Comparison of ENCODE assay signal across 1 cellular context in the genomic region with DNA sequence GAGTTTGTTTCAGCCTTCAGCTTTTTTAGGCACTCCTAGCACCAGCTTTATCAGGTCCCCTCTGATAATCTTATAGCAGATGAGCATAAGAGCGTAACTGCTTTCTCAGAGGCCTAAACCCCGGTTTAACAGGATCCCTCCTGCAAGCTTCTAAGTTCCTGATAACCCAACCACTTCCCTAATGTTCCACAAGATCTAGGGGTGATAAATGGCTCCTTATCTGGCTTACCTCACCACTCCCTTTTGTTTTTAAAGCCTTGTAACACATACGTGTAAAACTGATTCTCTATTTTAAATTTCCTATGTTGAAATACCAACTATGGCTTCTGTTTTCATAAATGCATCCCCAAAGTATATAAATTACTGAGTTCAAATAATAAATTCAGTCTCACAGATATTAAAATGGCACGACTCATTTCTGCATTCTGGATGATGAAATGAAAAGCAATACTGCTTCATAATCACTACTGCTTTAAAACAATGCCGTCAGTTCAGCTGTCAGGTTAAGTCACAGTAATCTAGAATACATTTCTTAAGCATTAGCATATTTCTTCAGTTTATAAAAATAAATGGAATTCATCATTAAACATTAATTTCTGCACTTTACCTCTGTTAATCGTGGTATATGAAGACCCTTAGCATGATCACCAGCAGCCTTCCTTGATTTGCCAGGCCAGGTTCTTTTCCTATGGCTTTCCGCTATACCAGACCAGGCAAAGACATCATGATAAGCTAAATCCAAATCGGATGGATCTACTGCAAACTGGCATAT.
TF ChIP-seq lines count a peak whose summit lies in the region.

No MANE protein-coding gene starts in this region.

TF ChIP-seq in GM23338, 12 proteins besides CTCF, POLR2A, EP300 and RAD21:
- no peak for TF ChIP-seq JUNB (IDR thresholded peaks at IDR 0.05; ENCODE audit: unreplicated experiment)
- no peak for TF ChIP-seq ZNF114 (CRISPR knock-in tag; IDR thresholded peaks at IDR 0.05)
- no peak for TF ChIP-seq ZNF462 (CRISPR knock-in tag; IDR thresholded peaks at IDR 0.05)
- TF ChIP-seq EZH2phosphoT487 (IDR thresholded peaks at IDR 0.05; ENCODE audit: unreplicated experiment) = no peak
- no peak for TF ChIP-seq POLR2AphosphoS5 (IDR thresholded peaks at IDR 0.05; ENCODE audit: low read depth)
- no peak for TF ChIP-seq CREB1 (CRISPR knock-in tag; IDR thresholded peaks at IDR 0.05; ENCODE audit: low read depth)
- TF ChIP-seq NANOG (IDR thresholded peaks at IDR 0.05; ENCODE audit: borderline replicate concordance) = no peak
- no peak for TF ChIP-seq ZNF331 (CRISPR knock-in tag; IDR thresholded peaks at IDR 0.05; ENCODE audit: low read depth)
- TF ChIP-seq, protein P1, sequence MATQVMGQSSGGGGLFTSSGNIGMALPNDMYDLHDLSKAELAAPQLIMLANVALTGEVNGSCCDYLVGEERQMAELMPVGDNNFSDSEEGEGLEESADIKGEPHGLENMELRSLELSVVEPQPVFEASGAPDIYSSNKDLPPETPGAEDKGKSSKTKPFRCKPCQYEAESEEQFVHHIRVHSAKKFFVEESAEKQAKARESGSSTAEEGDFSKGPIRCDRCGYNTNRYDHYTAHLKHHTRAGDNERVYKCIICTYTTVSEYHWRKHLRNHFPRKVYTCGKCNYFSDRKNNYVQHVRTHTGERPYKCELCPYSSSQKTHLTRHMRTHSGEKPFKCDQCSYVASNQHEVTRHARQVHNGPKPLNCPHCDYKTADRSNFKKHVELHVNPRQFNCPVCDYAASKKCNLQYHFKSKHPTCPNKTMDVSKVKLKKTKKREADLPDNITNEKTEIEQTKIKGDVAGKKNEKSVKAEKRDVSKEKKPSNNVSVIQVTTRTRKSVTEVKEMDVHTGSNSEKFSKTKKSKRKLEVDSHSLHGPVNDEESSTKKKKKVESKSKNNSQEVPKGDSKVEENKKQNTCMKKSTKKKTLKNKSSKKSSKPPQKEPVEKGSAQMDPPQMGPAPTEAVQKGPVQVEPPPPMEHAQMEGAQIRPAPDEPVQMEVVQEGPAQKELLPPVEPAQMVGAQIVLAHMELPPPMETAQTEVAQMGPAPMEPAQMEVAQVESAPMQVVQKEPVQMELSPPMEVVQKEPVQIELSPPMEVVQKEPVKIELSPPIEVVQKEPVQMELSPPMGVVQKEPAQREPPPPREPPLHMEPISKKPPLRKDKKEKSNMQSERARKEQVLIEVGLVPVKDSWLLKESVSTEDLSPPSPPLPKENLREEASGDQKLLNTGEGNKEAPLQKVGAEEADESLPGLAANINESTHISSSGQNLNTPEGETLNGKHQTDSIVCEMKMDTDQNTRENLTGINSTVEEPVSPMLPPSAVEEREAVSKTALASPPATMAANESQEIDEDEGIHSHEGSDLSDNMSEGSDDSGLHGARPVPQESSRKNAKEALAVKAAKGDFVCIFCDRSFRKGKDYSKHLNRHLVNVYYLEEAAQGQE (IDR thresholded peaks at IDR 0.05; ENCODE audit: unreplicated experiment) = no peak
- no peak for TF ChIP-seq STAT1 (IDR thresholded peaks at IDR 0.05; ENCODE audit: unreplicated experiment)
- no peak for TF ChIP-seq ETS1 (IDR thresholded peaks at IDR 0.05)
- no peak for TF ChIP-seq EZH2 (IDR thresholded peaks at IDR 0.05; ENCODE audit: low read depth, unreplicated experiment)
TF ChIP-seq in GM23338: peak in this region for 0.
